In genomic region chr1:8420318-8420717, GRCh38 we compare ENCODE assay signal across 12 cellular contexts.
DNase-seq lines count a peak whose midpoint lies in the region; ATAC-seq and TF ChIP-seq lines count a peak whose summit lies in the region.
"Had no signal": no experiment of that assay in that cellular context is flagged by ENCODE, and none has a peak within 500 bp of the region (broad histone marks: within the 10 kb centered on the region; RNA-seq: fewer than 3 reads in every experiment).

No MANE protein-coding gene starts in this region.

- H3K9ac ChIP-seq in smooth muscle cell (ENCODE audit: low read depth): no peak overlapping the region

- ATAC-seq in left lobe of liver: peak; percentile 59
- ATAC-seq in GM21360 (IDR thresholded peaks at IDR 0.05; ENCODE audit: unreplicated experiment): no peak
- no peak for ATAC-seq in HG03342 (IDR thresholded peaks at IDR 0.05; ENCODE audit: unreplicated experiment)
- ATAC-seq: left lung had no signal

- peak overlapping the region; percentile 97 for H3K4me2 ChIP-seq in smooth muscle cell

- H3K9me3 ChIP-seq in ascending aorta (no peaks in the 10 kb centered on the region), smooth muscle cell (replicated peaks; ENCODE audit: low read depth) (no peaks in the 10 kb centered on the region)
- H3K9me3 ChIP-seq: left lung had no signal

- H3F3A ChIP-seq in smooth muscle cell (ENCODE audit: low read depth): peaks cover 28% of the 10 kb centered on the region

- H3K79me2 ChIP-seq in smooth muscle cell (ENCODE audit: low read depth): peaks cover 80% of the 10 kb centered on the region

- H4K20me1 ChIP-seq in smooth muscle cell (ENCODE audit: low read depth): peaks cover 91% of the 10 kb centered on the region

- H3K27ac ChIP-seq in ascending aorta (peak overlapping the region; percentile 96 to 99), smooth muscle cell (ENCODE audit: low read depth) (peak overlapping the region; percentile 87)

- intact Hi-C loops in ascending aorta (cut with DNase I): loop anchor here (5.0 kb wide), 2 partner anchors 48 to 107 kb away; no protein-coding TSS in a partner anchor

- no peak overlapping the region for H2AFZ ChIP-seq in smooth muscle cell (ENCODE audit: low read depth)

- H3K27me3 ChIP-seq in ascending aorta (no peaks in the 10 kb centered on the region), smooth muscle cell (ENCODE audit: low read depth) (no peaks in the 10 kb centered on the region)
- H3K27me3 ChIP-seq: left lung had no signal

- H3K4me3 ChIP-seq in GM08714 (ENCODE audit: low read length) (peak overlapping the region; percentile 91), ascending aorta (peak overlapping the region; percentile 66 to 97), smooth muscle cell (peak overlapping the region; percentile 94)

- TF ChIP-seq CTCF in ascending aorta (IDR thresholded peaks at IDR 0.05) (no peak), smooth muscle cell (IDR thresholded peaks at IDR 0.05; ENCODE audit: borderline replicate concordance, insufficient read depth, poor library complexity, severe bottlenecking) (no peak)

- H3K36me3 ChIP-seq in ascending aorta (peaks cover 9 to 15% of the 10 kb centered on the region in 2 donors), smooth muscle cell (ENCODE audit: low read depth) (no peaks in the 10 kb centered on the region)

- peaks cover 10 to 48% of the 10 kb centered on the region in 2 donors for H3K4me1 ChIP-seq in ascending aorta
- H3K4me1 ChIP-seq in smooth muscle cell (ENCODE audit: low read depth): peaks cover 60% of the 10 kb centered on the region

- DNase-seq in ascending aorta (ENCODE audit: low spot score in 2 of 2) (no peak), left lobe of liver (ENCODE audit: low spot score) (peak; percentile 68), smooth muscle cell (lab: John Stamatoyannopoulos, UW; ENCODE audit: unreplicated experiment) (no peak), amygdala (lab: John Stamatoyannopoulos, UW) (no peak), NCI-H345 (lab: John Stamatoyannopoulos, UW) (no peak)
- DNase-seq: activated effector memory CD4-positive, alpha-beta T cell treated with anti-CD3 and anti-CD28 coated beads, Interleukin-2, amount 50 U/mL, for 16 hours; DMS79; left lung; NCI-H1436 treated with DMSO at 0.1 percent for 48 hours had no signal
